Comparison of ENCODE assay signal across 28 cellular contexts in genomic region chr4:25002679-25003078, GRCh38. TPM values are rescaled to one million over a fixed set of nuclear protein-coding genes. Genes with fewer than 3 reads are reported as not detected.
A peak's percentile ranks its signal among the peaks of the same experiment; 100 is the strongest.
DNase-seq lines count a peak whose midpoint lies in the region; FAIRE-seq and TF ChIP-seq lines count a peak whose summit lies in the region.
"Had no signal": no experiment of that assay in that cellular context is flagged by ENCODE, and none has a peak within 500 bp of the region (broad histone marks: within the 10 kb centered on the region; RNA-seq: fewer than 3 reads in every experiment).

No MANE protein-coding gene starts in this region.

- no peak overlapping the region for H2BK120ac ChIP-seq in H1 (replicated peaks; ENCODE audit: low read depth, low read length)

- peaks cover 10% of the 10 kb centered on the region; the same call in 1 of the 2 replicates for H3K4me1 ChIP-seq in GM23248 (ENCODE audit: insufficient read depth)
- peaks cover 0 to 9% (median 0%) of the 10 kb centered on the region in 4 experiments; a peak in 1 of 7 replicates for H3K4me1 ChIP-seq in H1 (replicated peaks in 1 of 4; ENCODE audit: control insufficient read depth in 3 of 4, insufficient read depth in 4 of 4, low read length in 3 of 4)
- H3K4me1 ChIP-seq in left ventricle myocardium inferior = peaks cover 31% of the 10 kb centered on the region
- peaks cover 0 to 36% (median 27%) of the 10 kb centered on the region in 4 donors for H3K4me1 ChIP-seq in sigmoid colon

- H2BK15ac ChIP-seq in H1 (ENCODE audit: low read length) = 0 out of 2 replicates have a peak overlapping the region, but pooled peaks have one; percentile 6

- H3F3A ChIP-seq in GM23248 (ENCODE audit: insufficient read depth) = peaks cover 7% of the 10 kb centered on the region; the same call in 1 of the 2 replicates

- no peak overlapping the region for H2AK5ac ChIP-seq in H1 (ENCODE audit: low read depth, low read length)

- H3K23ac ChIP-seq in H1 (ENCODE audit: insufficient read length) = no peak overlapping the region

- no peak overlapping the region for H3K4ac ChIP-seq in H1 (replicated peaks; ENCODE audit: insufficient read length, low read depth, low read length)

- no peak overlapping the region for H4K8ac ChIP-seq in H1 (ENCODE audit: extremely low read depth, insufficient read depth, low read length)

- no peak for TF ChIP-seq RAD21 in H1 (IDR thresholded peaks at IDR 0.05 in 1 of 2, conservative IDR thresholded peaks at IDR 0.05 in 1 of 2; ENCODE audit: low read depth in 2 of 2, low read length in 2 of 2)

- H3K56ac ChIP-seq in H1 (replicated peaks; ENCODE audit: insufficient read length, low read depth, low read length) = no peak overlapping the region

- no peak overlapping the region for H2BK12ac ChIP-seq in H1 (ENCODE audit: low read depth, low read length)

- CTCF ChIA-PET in H1 (lab: Charles Lee; ENCODE audit: partially characterized antibody) = interaction anchor here (1.2 to 2.0 kb wide), 3 partner anchors 13 to 22 kb away, joined by 3 to 9 read pairs (median 8); no protein-coding TSS in a partner anchor

- intact Hi-C loops in left ventricle myocardium inferior (cut with micrococcal nuclease) = no loop called here
- intact Hi-C loops in sigmoid colon (cut with DNase I) = no loop called here
- intact Hi-C loops in posterior vena cava (cut with DNase I) = no loop called here

- H2BK20ac ChIP-seq in H1 (ENCODE audit: low read length) = no peak overlapping the region

- H3K79me2 ChIP-seq in GM23248 (ENCODE audit: insufficient read depth) (no peaks in the 10 kb centered on the region), H1 (ENCODE audit: control insufficient read depth in 1 of 2, insufficient read depth in 2 of 2, low read length in 2 of 2) (no peaks in the 10 kb centered on the region)

- H3K79me1 ChIP-seq in H1 (ENCODE audit: low read depth, low read length) = no peaks in the 10 kb centered on the region

- no peak overlapping the region for H3K18ac ChIP-seq in H1 (ENCODE audit: extremely low read depth, low read length)

- no peak for TF ChIP-seq POLR2A in H1 (IDR thresholded peaks at IDR 0.05; ENCODE audit: control extremely low read depth in 1 of 2, low read depth in 2 of 2, low read length in 2 of 2)
- TF ChIP-seq POLR2A in sigmoid colon (IDR thresholded peaks at IDR 0.05) = no peak

- POLR2A ChIA-PET in H1 (lab: Charles Lee; ENCODE audit: partially characterized antibody) = no interaction called here

- TF ChIP-seq CTCF in H1 (IDR thresholded peaks at IDR 0.05; ENCODE audit: control extremely low read depth in 1 of 3, insufficient read depth in 1 of 3, low read depth in 1 of 3, low read length in 3 of 3) (no peak), left ventricle myocardium inferior (IDR thresholded peaks at IDR 0.05; ENCODE audit: borderline replicate concordance) (no peak), sigmoid colon (IDR thresholded peaks at IDR 0.05) (no peak)

- H2BK5ac ChIP-seq in H1 (ENCODE audit: low read depth, low read length) = no peak overlapping the region

- H3K9ac ChIP-seq in GM23248 = no peak overlapping the region
- no peak overlapping the region for H3K9ac ChIP-seq in H1 (replicated peaks in 1 of 4; ENCODE audit: extremely low read depth in 1 of 4, low read depth in 3 of 4, low read length in 3 of 4)

- H3K9me3 ChIP-seq in GM23248 (ENCODE audit: low read depth) = no peaks in the 10 kb centered on the region
- H3K9me3 ChIP-seq in H1 (ENCODE audit: insufficient read depth in 2 of 2, low read depth in 1 of 2, low read length in 1 of 2) = no peaks in the 10 kb centered on the region
- H3K9me3 ChIP-seq in left ventricle myocardium inferior (replicated peaks) = no peaks in the 10 kb centered on the region
- no peaks in the 10 kb centered on the region for H3K9me3 ChIP-seq in sigmoid colon

- H3K4me3 ChIP-seq in GM23248 = no peak overlapping the region
- H3K4me3 ChIP-seq in H1 (ENCODE audit: extremely low read depth in 1 of 4, insufficient read depth in 2 of 4, low read depth in 3 of 4, low read length in 4 of 4) = no peak overlapping the region
- no peak overlapping the region for H3K4me3 ChIP-seq in left ventricle myocardium inferior
- no peak overlapping the region for H3K4me3 ChIP-seq in sigmoid colon

- no peaks in the 10 kb centered on the region for H3K23me2 ChIP-seq in H1 (ENCODE audit: low read depth, low read length)

- 42 to 43% methylated on average over 1 of the region's 1 CpG for WGBS in GM23248 (ENCODE audit: low coverage in 1 of 2, low lambda C conversion rate in 2 of 2, missing lambda C conversion rate in 2 of 2), 2 experiments
- WGBS in H1 (ENCODE audit: extremely low coverage in 1 of 2, insufficient coverage in 1 of 2, insufficient read length in 1 of 2, insufficient replicate concordance in 2 of 2, low coverage in 1 of 2, low lambda C conversion rate in 2 of 2, missing lambda C conversion rate in 1 of 2), 2 experiments = 100% methylated on average over 1 of the region's 1 CpG; no CpG with 5 or more reads in 1 of the 2 experiments
- 72 to 92% methylated on average over 1 of the region's 1 CpG for WGBS in sigmoid colon, 2 donors

- H3K27ac ChIP-seq in GM23248 (no peak overlapping the region), H1 (ENCODE audit: low read depth, low read length) (no peak overlapping the region), left ventricle myocardium inferior (replicated peaks) (peak overlapping the region; percentile 58), sigmoid colon (peak overlapping the region in 3 of 4 donors; percentile 64 to 80 (median 73))
- H3K27ac ChIP-seq: VCaP had no signal

- in situ Hi-C loops in GM23248 (cut with MboI) = loop anchor here (25.0 kb wide), 1 partner anchor 360 kb away; no protein-coding TSS in a partner anchor

- H4K20me1 ChIP-seq in GM23248 (ENCODE audit: insufficient read depth) = no peaks in the 10 kb centered on the region
- H4K20me1 ChIP-seq in H1 (replicated peaks in 1 of 2; ENCODE audit: control insufficient read depth in 1 of 2, insufficient read depth in 2 of 2, low read length in 2 of 2) = no peaks in the 10 kb centered on the region

- H2AFZ ChIP-seq in GM23248 (no peak overlapping the region), H1 (ENCODE audit: low read length) (no peak overlapping the region)

- H3K9me2 ChIP-seq in GM23248 (ENCODE audit: insufficient read depth) = no peaks in the 10 kb centered on the region

- no peak overlapping the region for H3K4me2 ChIP-seq in GM23248 (ENCODE audit: unreplicated experiment)
- no peak overlapping the region for H3K4me2 ChIP-seq in H1 (ENCODE audit: insufficient read depth in 1 of 2, low read depth in 2 of 2, low read length in 2 of 2)

- DNase-seq in GM23248 (peak; percentile 56), H1 (ENCODE audit: low read depth in 1 of 2, low spot score in 2 of 2) (no peak), left ventricle myocardium inferior (no peak), sigmoid colon (no peak), posterior vena cava (ENCODE audit: low spot score) (no peak), NCI-H82 (lab: John Stamatoyannopoulos, UW) (no peak)
- no peak for DNase-seq in NK-92 treated with Interleukin-12 subunit alpha and Interleukin-12 subunit beta, amount 100 ng/mL, for 24 hours (lab: John Stamatoyannopoulos, UW)
- DNase-seq in stimulated activated CD4-positive, alpha-beta T cell treated with anti-CD3 and anti-CD28 coated beads, Interleukin-4, amount 100 ng/mL, for 1 hour = no peak
- DNase-seq: activated CD4-positive, alpha-beta T cell treated with anti-CD3 and anti-CD28 coated beads, Interleukin-2, amount 10 ng/mL, durations not matched to agents 24 days and 14 days; activated CD8-positive, alpha-beta memory T cell treated with anti-CD3 and anti-CD28 coated beads, Interleukin-2, amount 10 ng/mL, durations not matched to agents 7 days and 5 days; activated naive CD4-positive, alpha-beta T cell treated with anti-CD3 and anti-CD28 coated beads, Interleukin-2, amount 50 U/mL, for 16 hours; amygdala; CD4-positive, CD25-positive, alpha-beta regulatory T cell; cerebellar nuclear complex; IMR-90; islet precursor cell; NCI-H1092 treated with DMSO at 0.1 percent for 48 hours; NCI-H187 treated with DMSO at 0.1 percent for 48 hours; NCI-H2227 treated with DMSO at 0.1 percent for 48 hours; NCI-H69; nucleus accumbens; retina; stimulated activated naive CD4-positive, alpha-beta T cell treated with Interleukin-2 at 50 U/mL for 16 hours; T-helper 2 cell had no signal

- no peak overlapping the region for H4K5ac ChIP-seq in H1 (ENCODE audit: insufficient read length, low read depth, low read length)

- no peak overlapping the region for H4K91ac ChIP-seq in H1 (replicated peaks; ENCODE audit: insufficient read length, low read length)

- H3K27me3 ChIP-seq in GM23248 (replicated peaks; ENCODE audit: insufficient read depth) = 0 out of 2 replicates have a peak, but pooled peaks cover 10% of the 10 kb centered on the region
- no peaks in the 10 kb centered on the region for H3K27me3 ChIP-seq in H1 (replicated peaks in 1 of 4; ENCODE audit: control insufficient read depth in 3 of 4, extremely low read depth in 1 of 4, insufficient read depth in 3 of 4, low read length in 3 of 4)
- H3K27me3 ChIP-seq in left ventricle myocardium inferior (ENCODE audit: low read depth) = no peaks in the 10 kb centered on the region
- H3K27me3 ChIP-seq in sigmoid colon = no peaks in the 10 kb centered on the region

- H3K36me3 ChIP-seq in GM23248 (ENCODE audit: low read depth) (no peaks in the 10 kb centered on the region), H1 (ENCODE audit: control insufficient read depth in 2 of 4, insufficient read depth in 4 of 4, low read length in 3 of 4) (no peaks in the 10 kb centered on the region), left ventricle myocardium inferior (no peaks in the 10 kb centered on the region), sigmoid colon (no peaks in the 10 kb centered on the region)

- no peak for FAIRE-seq in H1 (lab: Jason Lieb, UNC)
- FAIRE-seq: frontal cortex had no signal

- no peak overlapping the region for H3K14ac ChIP-seq in H1 (ENCODE audit: insufficient read length)

- TF ChIP-seq EP300 in H1 (IDR thresholded peaks at IDR 0.05; ENCODE audit: borderline replicate concordance in 1 of 2, low read depth in 2 of 2, low read length in 2 of 2) = no peak
- TF ChIP-seq EP300 in sigmoid colon (IDR thresholded peaks at IDR 0.05) = no peak

RNA-seq across cellular contexts. Expression of gene LGI2, which starts 28.1 kb away (rescaled TPM):
- not detected in 2 replicates for total RNA-seq in GM23248 (2014; rRNA removed; shearing (Covaris generic))
- polyA plus RNA-seq in GM23248 (2016; fragmentation: Nextera tagmentation; extraction: Ambion mirVana) (not detected in 2 replicates), H1 (2011; rRNA removed) (1.4 and 2.3 TPM in 2 replicates), sigmoid colon (1 to 10 TPM in 1 of 3 donors, under 1 TPM in 1, not detected in 1; 0.23 to 1.1 TPM)
- 4.0 and 4.8 TPM in 2 replicates for total RNA-seq in H1 (2021; fragmentation: NEBNext Ultra II Directional; extraction: Animal tissue kit (Norgen Biotek cat#: 25700))
- 2.5 TPM for polyA plus RNA-seq in H1 (2011; cell fraction: cytosol; rRNA removed)
- polyA plus RNA-seq in H1 (2011; cell fraction: nucleus; rRNA removed) = 1.4 TPM
- 1.7 to 3.3 TPM (median 2.3 TPM) in 4 replicates for polyA plus RNA-seq in H1 (2012, experiment 1 of 2)
- 0.50 TPM for polyA plus RNA-seq in H1 (2012, experiment 2 of 2)
- 2.0 TPM for polyA plus RNA-seq in H1 (2013, experiment 1 of 2)
- 2.2 TPM for polyA plus RNA-seq in H1 (2013, experiment 2 of 2)
- polyA minus RNA-seq in H1 (2011; rRNA and poly(A)+ RNA removed) = 2.7 and 4.1 TPM in 2 replicates
- polyA minus RNA-seq in H1 (2011; cell fraction: cytosol; rRNA and poly(A)+ RNA removed) = 1.2 TPM
- 3.0 TPM for polyA minus RNA-seq in H1 (2011; cell fraction: nucleus; rRNA and poly(A)+ RNA removed)
- total RNA-seq in left ventricle myocardium inferior (3.0 TPM), sigmoid colon (1 to 10 TPM; 1.2 to 6.7 (median 3.5) TPM), posterior vena cava (10 to 100 TPM; 26.9 to 52.3 TPM)
- total RNA-seq: activated CD4-positive, alpha-beta T cell treated with anti-CD3 and anti-CD28 coated beads, Interleukin-2, amount 10 ng/mL, durations not matched to agents 24 days and 14 days; activated CD8-positive, alpha-beta memory T cell treated with anti-CD3 and anti-CD28 coated beads, Interleukin-2, amount 10 ng/mL, durations not matched to agents 7 days and 5 days; CD4-positive, CD25-positive, alpha-beta regulatory T cell; IMR-90; myocyte; RPMI7951 had no signal
- polyA plus RNA-seq: CD4-positive, CD25-positive, alpha-beta regulatory T cell; IMR-90 had no signal

Comparison
In these comparisons a context has a peak if more than half of its experiments do, and no peak if none do; other contexts are left out.
1. H3K27ac ChIP-seq: peak in left ventricle myocardium inferior (single experiment) and sigmoid colon (3 of 4); none in GM23248 (single experiment) and H1 (single experiment).